2 cellular contexts compared by ENCODE assay signal in the genomic region with DNA sequence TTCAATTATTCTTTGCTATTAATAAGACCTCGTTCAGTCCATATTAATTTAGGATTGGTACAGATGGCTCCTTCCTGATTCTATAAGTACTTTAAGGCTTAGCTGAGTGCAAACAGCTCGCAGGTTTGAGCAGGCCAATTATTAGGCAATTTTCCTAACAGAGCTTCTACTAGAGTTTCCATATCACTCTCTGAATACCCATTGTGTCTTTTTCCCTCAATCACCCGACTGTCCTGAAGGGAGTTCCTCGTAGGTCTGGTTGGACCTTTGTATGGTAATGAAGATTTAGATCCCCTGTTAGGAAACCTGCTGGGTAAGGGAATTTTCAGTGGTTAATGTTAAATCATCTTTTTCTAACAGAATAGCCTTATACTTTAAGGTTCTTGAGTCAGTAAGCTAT.
TF ChIP-seq lines count a peak whose summit lies in the region.

No MANE protein-coding gene starts in this region.

TF ChIP-seq in HCT116, 20 proteins besides CTCF, POLR2A, EP300 and RAD21:
- no peak for TF ChIP-seq JUND (IDR thresholded peaks at IDR 0.05)
- TF ChIP-seq ELF1 (IDR thresholded peaks at IDR 0.05; ENCODE audit: borderline replicate concordance, low read depth): no peak
- no peak for TF ChIP-seq EGR1 (IDR thresholded peaks at IDR 0.05; ENCODE audit: low read depth)
- TF ChIP-seq ATF3 (IDR thresholded peaks at IDR 0.05): no peak
- TF ChIP-seq ZFX (IDR thresholded peaks at IDR 0.05): no peak
- TF ChIP-seq SP1 (IDR thresholded peaks at IDR 0.05; ENCODE audit: low read depth): no peak
- TF ChIP-seq YY1 (IDR thresholded peaks at IDR 0.05; ENCODE audit: extremely low read depth, insufficient replicate concordance, low read depth, low read length): no peak
- TF ChIP-seq TCF7L2 (IDR thresholded peaks at IDR 0.05; ENCODE audit: borderline replicate concordance, extremely low read depth, insufficient read depth, insufficient read length): no peak
- TF ChIP-seq, protein P1, sequence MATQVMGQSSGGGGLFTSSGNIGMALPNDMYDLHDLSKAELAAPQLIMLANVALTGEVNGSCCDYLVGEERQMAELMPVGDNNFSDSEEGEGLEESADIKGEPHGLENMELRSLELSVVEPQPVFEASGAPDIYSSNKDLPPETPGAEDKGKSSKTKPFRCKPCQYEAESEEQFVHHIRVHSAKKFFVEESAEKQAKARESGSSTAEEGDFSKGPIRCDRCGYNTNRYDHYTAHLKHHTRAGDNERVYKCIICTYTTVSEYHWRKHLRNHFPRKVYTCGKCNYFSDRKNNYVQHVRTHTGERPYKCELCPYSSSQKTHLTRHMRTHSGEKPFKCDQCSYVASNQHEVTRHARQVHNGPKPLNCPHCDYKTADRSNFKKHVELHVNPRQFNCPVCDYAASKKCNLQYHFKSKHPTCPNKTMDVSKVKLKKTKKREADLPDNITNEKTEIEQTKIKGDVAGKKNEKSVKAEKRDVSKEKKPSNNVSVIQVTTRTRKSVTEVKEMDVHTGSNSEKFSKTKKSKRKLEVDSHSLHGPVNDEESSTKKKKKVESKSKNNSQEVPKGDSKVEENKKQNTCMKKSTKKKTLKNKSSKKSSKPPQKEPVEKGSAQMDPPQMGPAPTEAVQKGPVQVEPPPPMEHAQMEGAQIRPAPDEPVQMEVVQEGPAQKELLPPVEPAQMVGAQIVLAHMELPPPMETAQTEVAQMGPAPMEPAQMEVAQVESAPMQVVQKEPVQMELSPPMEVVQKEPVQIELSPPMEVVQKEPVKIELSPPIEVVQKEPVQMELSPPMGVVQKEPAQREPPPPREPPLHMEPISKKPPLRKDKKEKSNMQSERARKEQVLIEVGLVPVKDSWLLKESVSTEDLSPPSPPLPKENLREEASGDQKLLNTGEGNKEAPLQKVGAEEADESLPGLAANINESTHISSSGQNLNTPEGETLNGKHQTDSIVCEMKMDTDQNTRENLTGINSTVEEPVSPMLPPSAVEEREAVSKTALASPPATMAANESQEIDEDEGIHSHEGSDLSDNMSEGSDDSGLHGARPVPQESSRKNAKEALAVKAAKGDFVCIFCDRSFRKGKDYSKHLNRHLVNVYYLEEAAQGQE (IDR thresholded peaks at IDR 0.05; ENCODE audit: low read depth): no peak
- no peak for TF ChIP-seq SIN3A (IDR thresholded peaks at IDR 0.05; ENCODE audit: low read depth)
- TF ChIP-seq ZNF274 (IDR thresholded peaks at IDR 0.05; ENCODE audit: low read depth, low read length): no peak

TF ChIP-seq in H1, 55 proteins besides CTCF, POLR2A, EP300 and RAD21:
- no peak for TF ChIP-seq HDAC6 (IDR thresholded peaks at IDR 0.05; ENCODE audit: low read depth, low read length)
- no peak for TF ChIP-seq CBX8 (IDR thresholded peaks at IDR 0.05; ENCODE audit: borderline replicate concordance, low read depth, low read length)
- no peak for TF ChIP-seq SP2 (IDR thresholded peaks at IDR 0.05; ENCODE audit: low read length)
- TF ChIP-seq MAFK (IDR thresholded peaks at IDR 0.05; ENCODE audit: low read depth, low read length): no peak
- no peak for TF ChIP-seq EGR1 (IDR thresholded peaks at IDR 0.05; ENCODE audit: borderline replicate concordance, low read depth, low read length)
- no peak for TF ChIP-seq ASH2L (IDR thresholded peaks at IDR 0.05; ENCODE audit: low read length)
- no peak for TF ChIP-seq SUZ12 (IDR thresholded peaks at IDR 0.05; ENCODE audit: low read length)
- TF ChIP-seq SIX5 (IDR thresholded peaks at IDR 0.05; ENCODE audit: low read depth, low read length): no peak
